8 cellular contexts compared by ENCODE assay signal in the genomic region with DNA sequence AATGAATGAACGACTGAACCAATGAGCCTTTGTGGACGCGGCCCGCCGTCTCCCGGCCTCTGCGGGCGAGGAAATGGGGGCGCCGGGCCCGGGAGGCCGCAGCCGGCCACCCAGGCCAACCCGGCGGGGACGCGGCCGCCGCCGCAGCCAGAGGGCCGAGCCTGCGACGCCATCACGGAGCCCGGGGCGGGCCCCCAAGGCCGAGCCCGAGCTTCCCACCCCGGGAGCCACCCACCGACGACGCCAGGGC. TPM values are rescaled to one million over a fixed set of nuclear protein-coding genes. Genes with fewer than 3 reads are reported as not detected.
DNase-seq lines count a peak whose midpoint lies in the region; ATAC-seq and TF ChIP-seq lines count a peak whose summit lies in the region.

No MANE protein-coding gene starts in this region.

- no peaks in the 10 kb centered on the region for H3K27me3 Mint-ChIP-seq in osteocyte (ENCODE audit: unreplicated experiment)

- TF ChIP-seq CTCF in osteocyte (IDR thresholded peaks at IDR 0.05), result no peak

- peaks cover 26% of the 10 kb centered on the region for H3K4me1 Mint-ChIP-seq in osteocyte (ENCODE audit: unreplicated experiment)

- ATAC-seq in GM19467 (IDR thresholded peaks at IDR 0.05; ENCODE audit: unreplicated experiment), result no peak
- ATAC-seq in GM21360 (IDR thresholded peaks at IDR 0.05; ENCODE audit: unreplicated experiment), result no peak

- DNase-seq in Jurkat, Clone E6-1 (ENCODE audit: low read depth, low spot score), result no peak
- DNase-seq in osteocyte (ENCODE audit: extremely low spot score, unreplicated experiment) (no peak), hepatic stellate cell (ENCODE audit: low spot score) (no peak), NCI-H1092 treated with DMSO at 0.1 percent for 48 hours (lab: John Stamatoyannopoulos, UW) (no peak)

- 0% methylated on average over 32 of the region's 32 CpGs for WGBS in ectodermal cell, 2 experiments

- H3K36me3 Mint-ChIP-seq in osteocyte (ENCODE audit: unreplicated experiment), result peaks cover 10% of the 10 kb centered on the region

- H3K27ac Mint-ChIP-seq in osteocyte (ENCODE audit: unreplicated experiment), result peak overlapping the region; percentile 84

- peak overlapping the region; percentile 89 for H3K9ac ChIP-seq in ES-I3 (ENCODE audit: low read depth, low read length)

- peaks cover 11% of the 10 kb centered on the region; the same call in 1 of the 2 replicates for H3K9me3 ChIP-seq in ES-I3 (ENCODE audit: control insufficient read depth, insufficient read depth, low read length)
- no peaks in the 10 kb centered on the region for H3K9me3 ChIP-seq in ectodermal cell (ENCODE audit: control insufficient read depth, low read length)

- H3K27me3 ChIP-seq in ectodermal cell (ENCODE audit: control insufficient read depth, insufficient read depth, low read length, poor library complexity, severe bottlenecking), result no peaks in the 10 kb centered on the region

- H3K27ac ChIP-seq in ectodermal cell (ENCODE audit: insufficient read depth, low read depth, low read length, poor library complexity, severe bottlenecking), result peak overlapping the region; percentile 56

- peak overlapping the region; percentile 92 for H3K4me3 ChIP-seq in Jurkat, Clone E6-1 (ENCODE audit: low read length)
- H3K4me3 ChIP-seq in ectodermal cell (ENCODE audit: insufficient read depth, low read depth, low read length), result peak overlapping the region; percentile 85

- no peaks in the 10 kb centered on the region for H3K9me3 Mint-ChIP-seq in osteocyte (ENCODE audit: unreplicated experiment)

- H3K4me3 Mint-ChIP-seq in osteocyte (ENCODE audit: unreplicated experiment), result peak overlapping the region; percentile 81

- no peaks in the 10 kb centered on the region; the same call in 1 of the 2 replicates for H3K4me1 ChIP-seq in ES-I3 (ENCODE audit: insufficient read depth, low read length)
- H3K4me1 ChIP-seq in ectodermal cell (ENCODE audit: control insufficient read depth, insufficient read depth, low read length), result no peaks in the 10 kb centered on the region

- peaks cover 14% of the 10 kb centered on the region for H3K36me3 ChIP-seq in ES-I3 (ENCODE audit: insufficient read depth, low read length)
- peaks cover 13% of the 10 kb centered on the region for H3K36me3 ChIP-seq in ectodermal cell (ENCODE audit: control insufficient read depth, insufficient read depth, low read length)

RNA-seq across cellular contexts. Expression of a gene that starts 0.2 kb away (rescaled TPM):
- polyA plus RNA-seq in Jurkat, Clone E6-1 (2012; ENCODE audit: insufficient read depth, insufficient read length), result 83.5 TPM
- 129 TPM for polyA plus RNA-seq in ectodermal cell (2013, experiment 1 of 4)
- 141 TPM for polyA plus RNA-seq in ectodermal cell (2013, experiment 2 of 4)
- 120 TPM for polyA plus RNA-seq in ectodermal cell (2013, experiment 3 of 4)
- 126 TPM for polyA plus RNA-seq in ectodermal cell (2013, experiment 4 of 4)
- total RNA-seq in osteocyte, result 77.6 and 81.8 TPM in 2 replicates

RNA-seq across cellular contexts. Expression of a gene that starts 0.3 kb away (rescaled TPM):
- 70.6 TPM for polyA plus RNA-seq in Jurkat, Clone E6-1 (2012; ENCODE audit: insufficient read depth, insufficient read length)
- 35.8 TPM for polyA plus RNA-seq in ectodermal cell (2013, experiment 1 of 4)
- 36.0 TPM for polyA plus RNA-seq in ectodermal cell (2013, experiment 2 of 4)
- 28.0 TPM for polyA plus RNA-seq in ectodermal cell (2013, experiment 3 of 4)
- polyA plus RNA-seq in ectodermal cell (2013, experiment 4 of 4), result 28.4 TPM
- 26.9 and 27.0 TPM in 2 replicates for total RNA-seq in osteocyte

RNA-seq across cellular contexts. Expression of a gene that starts 30.7 kb away (rescaled TPM):
- polyA plus RNA-seq in Jurkat, Clone E6-1 (2012; ENCODE audit: insufficient read depth, insufficient read length), result 15.9 TPM
- 7.7 TPM for polyA plus RNA-seq in ectodermal cell (2013, experiment 1 of 4)
- 6.4 TPM for polyA plus RNA-seq in ectodermal cell (2013, experiment 2 of 4)
- 6.6 TPM for polyA plus RNA-seq in ectodermal cell (2013, experiment 3 of 4)
- 7.3 TPM for polyA plus RNA-seq in ectodermal cell (2013, experiment 4 of 4)
- total RNA-seq in osteocyte, result 10.0 and 10.6 TPM in 2 replicates
